In genomic region chrX:119402588-119402987, GRCh38 we compare ENCODE assay signal across 1 cellular context.
A peak's percentile ranks its signal among the peaks of the same experiment; 100 is the strongest.
TF ChIP-seq lines count a peak whose summit lies in the region.

No MANE protein-coding gene starts in this region.

TF ChIP-seq in K562, 482 proteins besides CTCF, POLR2A, EP300 and RAD21 (continued from another document and continues in another):
- TF ChIP-seq EGR1 (conservative IDR thresholded peaks at IDR 0.05) (peak; percentile 18; the same call in 1 of the 2 replicates), SMARCE1 (IDR thresholded peaks at IDR 0.05) (peak; percentile 32; the same call in 1 of the 2 replicates), BDP1 (IDR thresholded peaks at IDR 0.05; ENCODE audit: insufficient read depth, insufficient read length) (no peak), PHTF2 (CRISPR knock-in tag; IDR thresholded peaks at IDR 0.05) (no peak), ZNF699 (CRISPR knock-in tag; IDR thresholded peaks at IDR 0.05; ENCODE audit: insufficient replicate concordance) (no peak), USF2 (CRISPR knock-in tag; IDR thresholded peaks at IDR 0.05) (no peak), SOX6 (IDR thresholded peaks at IDR 0.05) (peak; percentile 32; the same call in 1 of the 2 replicates), GATAD2A (IDR thresholded peaks at IDR 0.05) (no peak), SRSF7 (optimal IDR thresholded peaks at IDR 0.05; ENCODE audit: low read depth, low read length) (no peak), CREM (IDR thresholded peaks at IDR 0.05; ENCODE audit: low read depth) (0 out of 2 replicates have a peak, but pooled peaks have one; percentile 18), STAT6 (CRISPR knock-in tag; IDR thresholded peaks at IDR 0.05) (no peak), SPI1 (IDR thresholded peaks at IDR 0.05; ENCODE audit: borderline replicate concordance, low read depth, low read length) (peak; percentile 24; the same call in 1 of the 2 replicates), ATF1 (CRISPR knock-in tag; IDR thresholded peaks at IDR 0.05) (no peak), ATF1 (tag; IDR thresholded peaks at IDR 0.05) (peak; percentile 23; the same call in 1 of the 2 replicates), CHD4 (IDR thresholded peaks at IDR 0.05; ENCODE audit: insufficient read depth, insufficient replicate concordance, low read depth, low read length, poor library complexity, severe bottlenecking) (no peak), CTCFL (IDR thresholded peaks at IDR 0.05; ENCODE audit: borderline replicate concordance, insufficient read depth, low read depth, low read length, poor library complexity, severe bottlenecking) (no peak), PHB2 (IDR thresholded peaks at IDR 0.05; ENCODE audit: low read depth) (no peak), ATF3 (IDR thresholded peaks at IDR 0.05) (peak; percentile 71), ATF3 (CRISPR knock-in tag; conservative IDR thresholded peaks at IDR 0.05) (no peak), C11orf30 (IDR thresholded peaks at IDR 0.05; ENCODE audit: low read depth) (no peak), ZBTB17 (CRISPR knock-in tag; IDR thresholded peaks at IDR 0.05) (no peak), TAF9B (IDR thresholded peaks at IDR 0.05; ENCODE audit: partially characterized antibody) (no peak), CHD7 (IDR thresholded peaks at IDR 0.05; ENCODE audit: low read depth, low read length) (no peak), JUN (IDR thresholded peaks at IDR 0.05; ENCODE audit: borderline replicate concordance, low read depth, low read length) (0 out of 2 replicates have a peak, but pooled peaks have one; percentile 48), JUN (CRISPR knock-in tag; IDR thresholded peaks at IDR 0.05; ENCODE audit: borderline replicate concordance) (no peak), POU5F1 (IDR thresholded peaks at IDR 0.05; ENCODE audit: borderline replicate concordance, low read depth, low read length, partially characterized antibody) (no peak), TFAM (CRISPR knock-in tag; conservative IDR thresholded peaks at IDR 0.05) (no peak), RCOR1 (IDR thresholded peaks at IDR 0.05; ENCODE audit: borderline replicate concordance in 1 of 2, low read depth in 2 of 2, low read length in 2 of 2) (peak in 1 of 2 experiments; percentile 72; a peak in 1 of 4 replicates), ARID1B (IDR thresholded peaks at IDR 0.05) (0 out of 2 replicates have a peak, but pooled peaks have one; percentile 20), WHSC1 (IDR thresholded peaks at IDR 0.05; ENCODE audit: low read length) (no peak), HNRNPL (IDR thresholded peaks at IDR 0.05; ENCODE audit: low read depth, low read length) (no peak), TRIM24 (IDR thresholded peaks at IDR 0.05) (no peak), KLF13 (tag; IDR thresholded peaks at IDR 0.05; ENCODE audit: borderline replicate concordance, low read depth) (no peak), E2F8 (IDR thresholded peaks at IDR 0.05; ENCODE audit: low read depth, partially characterized antibody) (no peak), ZBTB8A (IDR thresholded peaks at IDR 0.05; ENCODE audit: partially characterized antibody) (no peak), HDAC8 (tag; IDR thresholded peaks at IDR 0.05) (no peak), JUND (IDR thresholded peaks at IDR 0.05; ENCODE audit: borderline replicate concordance, low read depth, low read length) (peak; percentile 67), JUND (tag; IDR thresholded peaks at IDR 0.05; ENCODE audit: borderline replicate concordance, low read depth, low read length) (peak; percentile 79; the same call in 1 of the 3 replicates), ELK1 (CRISPR knock-in tag; IDR thresholded peaks at IDR 0.05) (no peak)
